1 cellular context compared by ENCODE assay signal in the genomic region with DNA sequence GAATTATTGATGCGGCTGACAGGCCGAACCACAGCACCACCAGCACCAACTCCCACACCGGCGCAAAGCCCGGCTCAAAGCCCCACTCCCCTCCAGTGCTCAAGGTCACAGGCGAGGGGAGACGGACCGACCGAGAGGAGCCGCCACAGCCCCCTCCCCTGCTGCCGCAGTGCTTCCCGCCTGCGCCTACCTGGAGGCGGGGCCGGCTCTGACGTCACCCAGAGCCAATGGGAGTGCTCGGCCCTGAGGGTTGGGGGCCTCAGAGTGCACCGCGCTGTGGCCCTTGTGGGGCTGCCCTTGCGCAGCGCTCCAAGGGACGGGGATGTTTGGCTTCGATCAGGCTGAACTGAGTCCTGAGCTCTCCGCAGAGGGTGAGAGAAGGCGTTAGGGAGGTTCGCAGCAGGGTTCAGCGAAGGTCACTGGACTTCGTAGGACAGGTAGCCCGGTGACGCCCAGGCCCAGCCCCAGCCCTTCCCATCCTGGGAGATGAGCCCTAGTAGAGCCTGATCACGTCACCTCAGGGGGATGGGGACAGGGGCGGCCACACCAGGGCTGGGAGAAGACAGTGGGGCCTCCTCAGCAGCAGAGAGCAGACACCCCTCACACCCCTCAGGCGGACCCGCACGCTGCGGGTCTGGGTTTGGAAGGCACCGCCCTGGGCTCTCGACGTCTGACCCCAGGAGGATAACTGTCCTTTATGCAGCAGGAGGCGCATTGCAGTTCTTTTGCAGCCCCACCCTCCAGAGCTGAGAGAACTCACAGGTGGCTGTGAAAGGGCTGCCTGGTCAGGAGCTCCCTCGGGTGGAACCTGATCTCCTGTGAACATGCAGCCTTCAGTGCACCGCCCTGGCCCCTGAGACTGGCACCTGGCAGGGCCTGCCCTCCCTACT.
TF ChIP-seq lines count a peak whose summit lies in the region.

No MANE protein-coding gene starts in this region.

TF ChIP-seq in IMR-90, 13 proteins besides CTCF, POLR2A, EP300 and RAD21:
- TF ChIP-seq CEBPB (IDR thresholded peaks at IDR 0.05; ENCODE audit: low read depth, low read length) (no peak), RCOR1 (IDR thresholded peaks at IDR 0.05; ENCODE audit: insufficient replicate concordance, low read length) (no peak), MXI1 (IDR thresholded peaks at IDR 0.05; ENCODE audit: borderline replicate concordance, low read depth, low read length) (no peak), ELK1 (IDR thresholded peaks at IDR 0.05; ENCODE audit: borderline replicate concordance, low read depth, low read length) (no peak), RFX5 (IDR thresholded peaks at IDR 0.05; ENCODE audit: low read depth, low read length) (no peak), MAZ (IDR thresholded peaks at IDR 0.05; ENCODE audit: borderline replicate concordance, low read depth, low read length) (no peak), NFE2L2 (IDR thresholded peaks at IDR 0.05; ENCODE audit: low read depth, low read length) (no peak), BHLHE40 (IDR thresholded peaks at IDR 0.05; ENCODE audit: low read depth, low read length) (no peak), CHD1 (IDR thresholded peaks at IDR 0.05; ENCODE audit: low read depth, low read length) (no peak), MAFK (IDR thresholded peaks at IDR 0.05; ENCODE audit: low read depth, low read length) (no peak), FOS (IDR thresholded peaks at IDR 0.05; ENCODE audit: low read depth, low read length) (no peak), SMC3 (IDR thresholded peaks at IDR 0.05; ENCODE audit: low read depth, low read length) (no peak)
- TF ChIP-seq, protein P1, sequence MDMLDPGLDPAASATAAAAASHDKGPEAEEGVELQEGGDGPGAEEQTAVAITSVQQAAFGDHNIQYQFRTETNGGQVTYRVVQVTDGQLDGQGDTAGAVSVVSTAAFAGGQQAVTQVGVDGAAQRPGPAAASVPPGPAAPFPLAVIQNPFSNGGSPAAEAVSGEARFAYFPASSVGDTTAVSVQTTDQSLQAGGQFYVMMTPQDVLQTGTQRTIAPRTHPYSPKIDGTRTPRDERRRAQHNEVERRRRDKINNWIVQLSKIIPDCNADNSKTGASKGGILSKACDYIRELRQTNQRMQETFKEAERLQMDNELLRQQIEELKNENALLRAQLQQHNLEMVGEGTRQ (IDR thresholded peaks at IDR 0.05; ENCODE audit: low read depth, low read length) = no peak
